In the genomic region with DNA sequence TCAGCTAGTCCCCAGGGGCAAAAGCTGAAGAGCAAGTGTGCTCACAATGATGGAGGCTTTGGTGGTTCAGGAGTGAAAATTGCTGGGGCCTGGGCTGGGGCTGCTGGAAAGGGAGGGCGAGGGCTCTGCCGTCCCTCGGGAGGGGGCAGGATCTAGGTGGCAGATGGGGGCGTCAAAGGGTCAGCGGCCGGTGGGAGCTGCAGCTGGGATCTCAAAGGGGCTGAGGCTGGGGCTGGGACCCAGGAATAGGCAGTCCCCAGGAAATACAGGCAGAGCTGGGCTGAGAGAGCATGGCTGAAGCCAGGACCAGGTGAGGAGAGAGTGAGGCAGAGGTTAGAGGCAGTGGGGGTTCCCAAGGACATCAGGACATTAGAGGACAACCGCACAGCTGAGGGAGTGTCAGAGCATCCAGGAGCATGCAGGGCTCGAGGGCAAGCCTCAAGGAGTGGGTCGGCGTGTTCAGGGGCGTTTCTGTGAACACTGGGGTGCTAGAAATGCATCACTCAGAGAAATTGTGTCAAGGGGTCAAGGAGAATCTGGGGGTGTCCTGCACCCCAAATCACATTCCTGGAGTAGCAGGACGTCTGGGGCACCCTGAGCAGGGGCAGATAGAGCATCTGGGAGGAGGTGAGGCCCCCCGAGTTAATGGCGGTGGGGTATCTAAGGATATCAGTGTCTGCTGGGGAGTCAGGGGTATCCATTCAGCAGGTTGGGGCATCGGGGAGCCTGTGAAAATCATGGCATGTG, we compare ENCODE assay signal across 8 cellular contexts. TPM values are rescaled to one million over a fixed set of nuclear protein-coding genes. Genes with fewer than 3 reads are reported as not detected.
DNase-seq lines count a peak whose midpoint lies in the region; ATAC-seq and TF ChIP-seq lines count a peak whose summit lies in the region.

No MANE protein-coding gene starts in this region.

- H3K4me2 ChIP-seq in PC-3 (ENCODE audit: low read length) (peak overlapping the region; percentile 83), osteoblast (ENCODE audit: insufficient read depth, low read length) (peak overlapping the region; percentile 80)

- H3K9ac ChIP-seq in PC-3 (ENCODE audit: low read length): peak overlapping the region; percentile 40; the same call in 1 of the 2 replicates

- H3F3A ChIP-seq in PC-3 (ENCODE audit: low read length, unreplicated experiment): no peaks in the 10 kb centered on the region

- H3K4me1 ChIP-seq in PC-3 (ENCODE audit: insufficient read depth, low read length) (peaks cover 11% of the 10 kb centered on the region), osteoblast (ENCODE audit: insufficient read depth, low read length) (peaks cover 22% of the 10 kb centered on the region), foreskin keratinocyte (no peaks in the 10 kb centered on the region)

- TF ChIP-seq CTCF in CD14-positive monocyte (IDR thresholded peaks at IDR 0.05) (no peak), PC-3 (conservative IDR thresholded peaks at IDR 0.05; ENCODE audit: low read depth, low read length) (no peak), endothelial cell (IDR thresholded peaks at IDR 0.05; ENCODE audit: unreplicated experiment) (no peak), osteoblast (IDR thresholded peaks at IDR 0.05; ENCODE audit: extremely low read depth, low read depth, low read length) (no peak), foreskin keratinocyte (conservative IDR thresholded peaks at IDR 0.05) (no peak)

- ATAC-seq in PC-3: no peak
- ATAC-seq in GM21526 (IDR thresholded peaks at IDR 0.05; ENCODE audit: low FRiP score, unreplicated experiment): no peak
- no peak for ATAC-seq in foreskin keratinocyte

- H3K9me3 ChIP-seq in PC-3 (ENCODE audit: low read length): no peaks in the 10 kb centered on the region
- no peaks in the 10 kb centered on the region for H3K9me3 ChIP-seq in osteoblast (ENCODE audit: low read depth, low read length)

- H3K9me3 Mint-ChIP-seq in CD14-positive monocyte: peaks cover 0 to 3% (median 0%) of the 10 kb centered on the region in 7 donors
- no peaks in the 10 kb centered on the region for H3K9me3 Mint-ChIP-seq in endothelial cell (ENCODE audit: unreplicated experiment)

- no peaks in the 10 kb centered on the region for H4K20me1 ChIP-seq in PC-3 (ENCODE audit: low read length)
- no peaks in the 10 kb centered on the region for H4K20me1 ChIP-seq in osteoblast (ENCODE audit: insufficient read depth, low read length)

- no peaks in the 10 kb centered on the region for H3K9me2 ChIP-seq in PC-3 (replicated peaks; ENCODE audit: low read length)

- peak overlapping the region; percentile 65 for H2AFZ ChIP-seq in PC-3 (ENCODE audit: low read length)
- peak overlapping the region; percentile 68 for H2AFZ ChIP-seq in osteoblast (ENCODE audit: low read length)

- H3K27me3 Mint-ChIP-seq in CD14-positive monocyte (ENCODE audit: low read depth in 3 of 3): peaks cover 17 to 25% (median 22%) of the 10 kb centered on the region in 3 donors
- peaks cover 9% of the 10 kb centered on the region for H3K27me3 Mint-ChIP-seq in endothelial cell (ENCODE audit: unreplicated experiment)

- peaks cover 14% of the 10 kb centered on the region for H3K79me2 ChIP-seq in PC-3 (ENCODE audit: low read length)
- peaks cover 14% of the 10 kb centered on the region for H3K79me2 ChIP-seq in osteoblast (ENCODE audit: insufficient read depth, low read length)

- H3K36me3 ChIP-seq in PC-3 (ENCODE audit: low read depth, low read length) (no peaks in the 10 kb centered on the region), osteoblast (ENCODE audit: insufficient read depth, low read length) (no peaks in the 10 kb centered on the region)

- no peak for DNase-seq in CD14-positive monocyte (ENCODE audit: low spot score)
- no peak for DNase-seq in PC-3
- no peak for DNase-seq in endothelial cell (ENCODE audit: low spot score)
- DNase-seq in osteoblast (ENCODE audit: insufficient read length, low spot score, missing footprints): peak; percentile 80
- no peak for DNase-seq in SKM-1 treated with dmso at 0.1 percent for 144 hours (lab: John Stamatoyannopoulos, UW; ENCODE audit: unreplicated experiment)
- no peak for DNase-seq in NCI-H345 treated with DMSO at 0.1 percent for 48 hours (lab: John Stamatoyannopoulos, UW; ENCODE audit: unreplicated experiment)
- DNase-seq in foreskin keratinocyte: no peak

- H3K4me3 ChIP-seq in PC-3 (ENCODE audit: low read length): peak overlapping the region; percentile 56
- peak overlapping the region; percentile 71 for H3K4me3 ChIP-seq in osteoblast (ENCODE audit: insufficient read depth, low read length)

- no peak overlapping the region for H3K27ac ChIP-seq in PC-3 (ENCODE audit: low read length)
- no peak overlapping the region for H3K27ac ChIP-seq in osteoblast (ENCODE audit: low read depth, low read length)
- no peak overlapping the region for H3K27ac ChIP-seq in foreskin keratinocyte

- POLR2A ChIA-PET in PC-3 (lab: Charles Lee; ENCODE audit: unreplicated experiment): no interaction called here

- H3K27ac Mint-ChIP-seq in CD14-positive monocyte: peak overlapping the region in 2 of 7 donors; percentile 27 to 82
- peak overlapping the region; percentile 30 for H3K27ac Mint-ChIP-seq in endothelial cell (ENCODE audit: unreplicated experiment)

- H3K36me3 Mint-ChIP-seq in CD14-positive monocyte: peaks cover 7 to 8% of the 10 kb centered on the region in 2 donors
- peaks cover 7% of the 10 kb centered on the region for H3K36me3 Mint-ChIP-seq in endothelial cell (ENCODE audit: low read depth, unreplicated experiment)

- H3K4me3 Mint-ChIP-seq in CD14-positive monocyte: peak overlapping the region; percentile 53 to 71
- H3K4me3 Mint-ChIP-seq in endothelial cell (ENCODE audit: unreplicated experiment): peak overlapping the region; percentile 83

- peaks cover 28% of the 10 kb centered on the region for H3K4me1 Mint-ChIP-seq in CD14-positive monocyte
- peaks cover 34% of the 10 kb centered on the region for H3K4me1 Mint-ChIP-seq in endothelial cell (ENCODE audit: unreplicated experiment)

- BruUV-seq in PC-3 (replicated peaks; lab: Mats Ljungman, UMichigan): no TSS peak

- H3K27me3 ChIP-seq in PC-3 (ENCODE audit: low read length) (no peaks in the 10 kb centered on the region), osteoblast (ENCODE audit: insufficient read depth, low read length) (no peaks in the 10 kb centered on the region), foreskin keratinocyte (no peaks in the 10 kb centered on the region)

- CTCF ChIA-PET in PC-3 (lab: Charles Lee): no interaction called here

- intact Hi-C loops in CD14-positive monocyte (cut with micrococcal nuclease) (loop anchor here (5.0 kb wide), 4 partner anchors 42 to 253 kb away; a partner anchor contains a TSS), PC-3 (cut with micrococcal nuclease) (loop anchor here (5.0 kb wide), 1 partner anchor 42 kb away; a partner anchor contains a TSS)

RNA-seq across cellular contexts. Expression of a gene that starts 1.2 kb away (rescaled TPM):
- polyA plus RNA-seq in CD14-positive monocyte (not detected), foreskin keratinocyte (1.3 and 1.8 TPM in 2 replicates)
- total RNA-seq in PC-3 (2014; rRNA removed) (0.77 and 1.9 TPM in 2 replicates), endothelial cell (ENCODE audit: unreplicated experiment) (4.5 TPM), osteoblast (under 0.01 TPM in 1 of 2 replicates, not detected in the other), foreskin keratinocyte (1.2 TPM in 2 replicates)

RNA-seq across cellular contexts. Expression of a gene that starts 4.2 kb away (rescaled TPM):
- polyA plus RNA-seq in CD14-positive monocyte (10 to 100 TPM; 13.1 to 16.1 TPM), foreskin keratinocyte (31.0 and 31.1 TPM in 2 replicates)
- total RNA-seq in PC-3 (2014; rRNA removed) (38.4 and 39.3 TPM in 2 replicates), endothelial cell (ENCODE audit: unreplicated experiment) (27.3 TPM), osteoblast (8.3 and 12.3 TPM in 2 replicates), foreskin keratinocyte (18.5 and 20.2 TPM in 2 replicates)

RNA-seq across cellular contexts. Expression of a gene that starts 14.8 kb away (rescaled TPM):
- 10 to 100 TPM; 19.0 to 26.9 TPM for polyA plus RNA-seq in CD14-positive monocyte
- 24.5 and 38.1 TPM in 2 replicates for total RNA-seq in PC-3 (2014; rRNA removed)
- total RNA-seq in endothelial cell (ENCODE audit: unreplicated experiment): 14.3 TPM
- 15.3 and 21.0 TPM in 2 replicates for total RNA-seq in osteoblast
- total RNA-seq in foreskin keratinocyte: 9.2 and 11.5 TPM in 2 replicates
- polyA plus RNA-seq in foreskin keratinocyte: 14.0 and 14.9 TPM in 2 replicates

RNA-seq across cellular contexts. Expression of a gene that starts 22.9 kb away (rescaled TPM):
- not detected for polyA plus RNA-seq in CD14-positive monocyte
- total RNA-seq in PC-3 (2014; rRNA removed): 0.07 TPM in 1 of 2 replicates, not detected in the other
- 94.8 TPM for total RNA-seq in endothelial cell (ENCODE audit: unreplicated experiment)
- 13.4 and 21.2 TPM in 2 replicates for total RNA-seq in osteoblast
- 0.46 and 0.82 TPM in 2 replicates for total RNA-seq in foreskin keratinocyte
- 0.69 and 1.0 TPM in 2 replicates for polyA plus RNA-seq in foreskin keratinocyte

RNA-seq across cellular contexts. Expression of a gene that starts 44.3 kb away (rescaled TPM):
- polyA plus RNA-seq in CD14-positive monocyte: 1 to 10 TPM; 2.4 to 6.0 TPM
- 0.95 and 2.1 TPM in 2 replicates for total RNA-seq in PC-3 (2014; rRNA removed)
- total RNA-seq in endothelial cell (ENCODE audit: unreplicated experiment): 6.7 TPM
- 3.2 and 5.1 TPM in 2 replicates for total RNA-seq in osteoblast
- total RNA-seq in foreskin keratinocyte: 1.1 and 1.5 TPM in 2 replicates
- polyA plus RNA-seq in foreskin keratinocyte: 2.2 and 2.5 TPM in 2 replicates
